Comparison of ENCODE assay signal across 9 cellular contexts in genomic region chr20:63032861-63033634, GRCh38. TPM values are rescaled to one million over a fixed set of nuclear protein-coding genes. Genes with fewer than 3 reads are reported as not detected.
DNase-seq lines count a peak whose midpoint lies in the region; ATAC-seq, FAIRE-seq and TF ChIP-seq lines count a peak whose summit lies in the region.
"Had no signal": no experiment of that assay in that cellular context is flagged by ENCODE, and none has a peak within 500 bp of the region (broad histone marks: within the 10 kb centered on the region; RNA-seq: fewer than 3 reads in every experiment).

No MANE protein-coding gene starts in this region.

- H3K9ac ChIP-seq in BLaER1, result peak overlapping the region; percentile 69
- H3K9ac ChIP-seq in IMR-90 (ENCODE audit: low read depth, low read length), result no peak overlapping the region
- H3K9ac ChIP-seq in H1 (replicated peaks in 1 of 4; ENCODE audit: extremely low read depth in 1 of 4, low read depth in 3 of 4, low read length in 3 of 4), result no peak overlapping the region

- FAIRE-seq in H1 (lab: Jason Lieb, UNC), result peak; percentile 7

- H3K4me1 ChIP-seq in BLaER1 (peaks cover 77% of the 10 kb centered on the region), IMR-90 (ENCODE audit: control insufficient read depth, insufficient read depth, low read length) (no peaks in the 10 kb centered on the region), H1 (replicated peaks in 1 of 4; ENCODE audit: control insufficient read depth in 3 of 4, insufficient read depth in 4 of 4, low read length in 3 of 4) (peaks cover 7 to 41% (median 26%) of the 10 kb centered on the region in 4 experiments)

- no peak overlapping the region for H4K91ac ChIP-seq in IMR-90 (ENCODE audit: insufficient read depth, low read depth, low read length)
- peak overlapping the region; percentile 96 for H4K91ac ChIP-seq in H1 (replicated peaks; ENCODE audit: insufficient read length, low read length)

- H3K27me3 ChIP-seq in BLaER1 (no peaks in the 10 kb centered on the region), IMR-90 (ENCODE audit: control insufficient read depth, insufficient read depth, low read length) (peaks cover 49% of the 10 kb centered on the region), H1 (replicated peaks in 1 of 4; ENCODE audit: control insufficient read depth in 3 of 4, extremely low read depth in 1 of 4, insufficient read depth in 3 of 4, low read length in 3 of 4) (peaks cover 0 to 13% (median 6%) of the 10 kb centered on the region in 4 experiments; a peak in 4 of 7 replicates)

- H2BK20ac ChIP-seq in IMR-90 (ENCODE audit: low read depth, low read length) (no peak overlapping the region), H1 (ENCODE audit: low read length) (peak overlapping the region; percentile 100)

- no TSS peak for BruUV-seq in IMR-90 (replicated peaks; lab: Mats Ljungman, UMichigan)

- peak overlapping the region; percentile 98 for H2BK12ac ChIP-seq in H1 (ENCODE audit: low read depth, low read length)

- H4K5ac ChIP-seq in IMR-90 (ENCODE audit: low read depth, low read length) (no peak overlapping the region), H1 (ENCODE audit: insufficient read length, low read depth, low read length) (peak overlapping the region; percentile 87)

- DNase-seq in IMR-90, result no peak
- DNase-seq in H1 (ENCODE audit: low read depth in 1 of 2, low spot score in 2 of 2), result peak in 1 of 2 experiments; percentile 65
- no peak for DNase-seq in C1 segment of cervical spinal cord (lab: John Stamatoyannopoulos, UW)
- DNase-seq in DMS79 (lab: John Stamatoyannopoulos, UW), result no peak
- DNase-seq in head of caudate nucleus, result no peak
- DNase-seq: NCI-H1694 treated with DMSO at 0.1 percent for 48 hours had no signal

- H3K18ac ChIP-seq in IMR-90 (ENCODE audit: low read depth, low read length), result no peak overlapping the region
- H3K18ac ChIP-seq in H1 (ENCODE audit: extremely low read depth, low read length), result peak overlapping the region; percentile 84

- H3K79me2 ChIP-seq in H1 (ENCODE audit: control insufficient read depth in 1 of 2, insufficient read depth in 2 of 2, low read length in 2 of 2), result no peaks in the 10 kb centered on the region

- dilution Hi-C loops in IMR-90 (cut with HindIII; ENCODE audit: low sequenced_read_pairs, unreplicated experiment), result no loop called here

- peak; percentile 57 for ATAC-seq in GM18502 (IDR thresholded peaks at IDR 0.05; ENCODE audit: poor library complexity, unreplicated experiment)
- peak; percentile 44; the same call in 1 of the 2 replicates for ATAC-seq in IMR-90 (ENCODE audit: low read depth)
- ATAC-seq in HG03520 (IDR thresholded peaks at IDR 0.05; ENCODE audit: unreplicated experiment), result no peak

- no peaks in the 10 kb centered on the region for H3K9me1 ChIP-seq in IMR-90 (ENCODE audit: insufficient read depth, low read length)

- H3K4ac ChIP-seq in IMR-90 (ENCODE audit: low read depth, low read length) (no peak overlapping the region), H1 (replicated peaks; ENCODE audit: insufficient read length, low read depth, low read length) (peak overlapping the region; percentile 99)

- TF ChIP-seq CTCF in IMR-90 (conservative IDR thresholded peaks at IDR 0.05; ENCODE audit: low read depth, low read length) (no peak), H1 (IDR thresholded peaks at IDR 0.05; ENCODE audit: control extremely low read depth in 1 of 3, insufficient read depth in 1 of 3, low read depth in 1 of 3, low read length in 3 of 3) (peak in 2 of 3 experiments; percentile 13 to 23; a peak in 2 of 4 replicates)

- 5% methylated on average over 7 of the region's 32 CpGs; no CpG with 5 or more reads in 1 of the 2 experiments for WGBS in IMR-90 (ENCODE audit: extremely low coverage in 2 of 2, insufficient read length in 1 of 2), 2 experiments
- 15% methylated on average over 29 of the region's 32 CpGs; no CpG with 5 or more reads in 1 of the 2 experiments for WGBS in H1 (ENCODE audit: extremely low coverage in 1 of 2, insufficient coverage in 1 of 2, insufficient read length in 1 of 2, insufficient replicate concordance in 2 of 2, low coverage in 1 of 2, low lambda C conversion rate in 2 of 2, missing lambda C conversion rate in 1 of 2), 2 experiments

- H2AFZ ChIP-seq in IMR-90 (replicated peaks; ENCODE audit: low read length, poor library complexity) (peak overlapping the region; percentile 37), H1 (ENCODE audit: low read length) (no peak overlapping the region)

- TF ChIP-seq RAD21 in IMR-90 (IDR thresholded peaks at IDR 0.05; ENCODE audit: low read length) (no peak), H1 (IDR thresholded peaks at IDR 0.05 in 1 of 2, conservative IDR thresholded peaks at IDR 0.05 in 1 of 2; ENCODE audit: low read depth in 2 of 2, low read length in 2 of 2) (no peak)

- peak overlapping the region; percentile 84 for H3K4me2 ChIP-seq in BLaER1
- peak overlapping the region; percentile 29; the same call in 1 of the 2 replicates for H3K4me2 ChIP-seq in IMR-90 (ENCODE audit: low read depth, low read length)
- H3K4me2 ChIP-seq in H1 (ENCODE audit: insufficient read depth in 1 of 2, low read depth in 2 of 2, low read length in 2 of 2), result peak overlapping the region; percentile 56 to 59

- H3K56ac ChIP-seq in IMR-90 (ENCODE audit: extremely low read depth, insufficient read depth, low read length), result no peak overlapping the region
- no peak overlapping the region for H3K56ac ChIP-seq in H1 (replicated peaks; ENCODE audit: insufficient read length, low read depth, low read length)

- H3K4me3 ChIP-seq in BLaER1 (peak overlapping the region; percentile 39; the same call in 1 of the 2 replicates), IMR-90 (ENCODE audit: insufficient read depth, low read depth, low read length) (no peak overlapping the region), H1 (ENCODE audit: extremely low read depth in 1 of 4, insufficient read depth in 2 of 4, low read depth in 3 of 4, low read length in 4 of 4) (peak overlapping the region in 1 of 4 experiments; percentile 41; a peak in 2 of 8 replicates)

- no peaks in the 10 kb centered on the region; the same call in 1 of the 2 replicates for H3K23me2 ChIP-seq in H1 (ENCODE audit: low read depth, low read length)

- no peak overlapping the region for H2AK9ac ChIP-seq in IMR-90 (replicated peaks; ENCODE audit: low read depth, low read length, poor library complexity)

- H2BK120ac ChIP-seq in IMR-90 (ENCODE audit: low read depth, low read length) (no peak overlapping the region), H1 (replicated peaks; ENCODE audit: low read depth, low read length) (peak overlapping the region; percentile 99)

- no peaks in the 10 kb centered on the region for H3K79me1 ChIP-seq in IMR-90 (ENCODE audit: low read depth in 1 of 2, low read length in 2 of 2)
- H3K79me1 ChIP-seq in H1 (ENCODE audit: low read depth, low read length), result no peaks in the 10 kb centered on the region

- H4K20me1 ChIP-seq in BLaER1, result no peaks in the 10 kb centered on the region
- no peaks in the 10 kb centered on the region; the same call in 1 of the 2 replicates for H4K20me1 ChIP-seq in IMR-90 (ENCODE audit: insufficient read depth, low read length)
- no peaks in the 10 kb centered on the region for H4K20me1 ChIP-seq in H1 (replicated peaks in 1 of 2; ENCODE audit: control insufficient read depth in 1 of 2, insufficient read depth in 2 of 2, low read length in 2 of 2)

- H3K23ac ChIP-seq in IMR-90 (ENCODE audit: low read depth, low read length) (no peak overlapping the region), H1 (ENCODE audit: insufficient read length) (no peak overlapping the region)

- H2BK15ac ChIP-seq in IMR-90 (ENCODE audit: low read depth, low read length) (no peak overlapping the region), H1 (ENCODE audit: low read length) (peak overlapping the region; percentile 23; the same call in 1 of the 2 replicates)

- TF ChIP-seq POLR2A in IMR-90 (IDR thresholded peaks at IDR 0.05; ENCODE audit: low read depth, low read length) (no peak), H1 (IDR thresholded peaks at IDR 0.05; ENCODE audit: control extremely low read depth in 1 of 2, low read depth in 2 of 2, low read length in 2 of 2) (no peak)

- TF ChIP-seq EP300 in H1 (IDR thresholded peaks at IDR 0.05; ENCODE audit: borderline replicate concordance in 1 of 2, low read depth in 2 of 2, low read length in 2 of 2), result no peak

- H2AK5ac ChIP-seq in IMR-90 (ENCODE audit: low read depth, low read length) (no peak overlapping the region), H1 (ENCODE audit: low read depth, low read length) (peak overlapping the region; percentile 57; the same call in 1 of the 2 replicates)

- in situ Hi-C loops in IMR-90 (cut with MboI; ENCODE audit: low sequenced_read_pairs), result no loop called here

- CTCF ChIA-PET in IMR-90 (lab: Yijun Ruan, JAX) (no interaction called here), H1 (lab: Charles Lee; ENCODE audit: partially characterized antibody) (interaction anchor here (0.8 to 2.4 kb wide), 10 partner anchors 9 to 184 kb away, joined by 3 to 8 read pairs (median 4); no protein-coding TSS in a partner anchor)

- H4K8ac ChIP-seq in IMR-90 (ENCODE audit: low read depth in 2 of 2, low read length in 2 of 2), result no peak overlapping the region
- H4K8ac ChIP-seq in H1 (ENCODE audit: extremely low read depth, insufficient read depth, low read length), result no peak overlapping the region; the same call in 1 of the 2 replicates

- POLR2A ChIA-PET in IMR-90 (lab: Charles Lee; ENCODE audit: unreplicated experiment) (no interaction called here), H1 (lab: Charles Lee; ENCODE audit: partially characterized antibody) (interaction anchor here (0.9 to 1.1 kb wide), 3 partner anchors 10 to 18 kb away, joined by 3 to 5 read pairs (median 4); no protein-coding TSS in a partner anchor)

- H3K14ac ChIP-seq in IMR-90 (replicated peaks; ENCODE audit: low read depth, low read length) (no peak overlapping the region), H1 (ENCODE audit: insufficient read length) (no peak overlapping the region)

- H3K9me3 ChIP-seq in BLaER1, result no peaks in the 10 kb centered on the region
- no peaks in the 10 kb centered on the region for H3K9me3 ChIP-seq in IMR-90 (ENCODE audit: control insufficient read depth, insufficient read depth, low read length)
- H3K9me3 ChIP-seq in H1 (ENCODE audit: insufficient read depth in 2 of 2, low read depth in 1 of 2, low read length in 1 of 2), result no peaks in the 10 kb centered on the region

- H3K36me3 ChIP-seq in BLaER1, result no peaks in the 10 kb centered on the region
- no peaks in the 10 kb centered on the region for H3K36me3 ChIP-seq in IMR-90 (ENCODE audit: control insufficient read depth, insufficient read depth, low read length)
- no peaks in the 10 kb centered on the region for H3K36me3 ChIP-seq in H1 (ENCODE audit: control insufficient read depth in 2 of 4, insufficient read depth in 4 of 4, low read length in 3 of 4)

- H2BK5ac ChIP-seq in IMR-90 (ENCODE audit: low read depth, low read length, poor library complexity, severe bottlenecking) (no peak overlapping the region), H1 (ENCODE audit: low read depth, low read length) (peak overlapping the region; percentile 88; the same call in 1 of the 2 replicates)

- intact Hi-C loops in IMR-90 (cut with micrococcal nuclease) (no loop called here), head of caudate nucleus (cut with DNase I) (no loop called here)

- peak overlapping the region; percentile 83 for H3K27ac ChIP-seq in BLaER1
- H3K27ac ChIP-seq in IMR-90 (ENCODE audit: insufficient read depth, low read length), result no peak overlapping the region
- no peak overlapping the region for H3K27ac ChIP-seq in H1 (ENCODE audit: low read depth, low read length)

RNA-seq across cellular contexts. Expression of gene BHLHE23, which starts 26.3 kb away (rescaled TPM):
- total RNA-seq in IMR-90 (2012; rRNA removed), result not detected in 2 replicates
- polyA plus RNA-seq in IMR-90 (2012; rRNA removed) (not detected in 2 replicates), H1 (2011; rRNA removed) (0.36 TPM in 1 of 2 replicates, not detected in the other)
- polyA plus RNA-seq in IMR-90 (2012; cell fraction: cytosol; rRNA removed), result not detected in 2 replicates
- polyA plus RNA-seq in IMR-90 (2012; cell fraction: nucleus; rRNA removed; ENCODE audit: low replicate concordance), result not detected in 2 replicates
- total RNA-seq in H1 (2021; fragmentation: NEBNext Ultra II Directional; extraction: Animal tissue kit (Norgen Biotek cat#: 25700)), result 0.38 and 0.47 TPM in 2 replicates
- polyA plus RNA-seq in H1 (2011; cell fraction: cytosol; rRNA removed), result 0.14 TPM
- 0.13 TPM for polyA plus RNA-seq in H1 (2011; cell fraction: nucleus; rRNA removed)
- polyA plus RNA-seq in H1 (2012, experiment 1 of 2), result not detected in 4 replicates
- polyA plus RNA-seq in H1 (2012, experiment 2 of 2), result not detected
- 0.04 TPM for polyA plus RNA-seq in H1 (2013, experiment 1 of 2)
- polyA plus RNA-seq in H1 (2013, experiment 2 of 2), result 0.09 TPM
- polyA minus RNA-seq in H1 (2011; rRNA and poly(A)+ RNA removed), result not detected in 2 replicates
- polyA minus RNA-seq in H1 (2011; cell fraction: cytosol; rRNA and poly(A)+ RNA removed), result 1.0 TPM
- polyA minus RNA-seq in H1 (2011; cell fraction: nucleus; rRNA and poly(A)+ RNA removed), result 0.80 TPM

Comparison
In these comparisons a context has a peak if more than half of its experiments do, and no peak if none do; other contexts are left out.
1. H3K4me2 ChIP-seq: peak in every context shown above with its lines; median percentile 84 in BLaER1; 58 in H1; 29 in IMR-90.